Comparison of ENCODE assay signal across 11 cellular contexts in the genomic region with DNA sequence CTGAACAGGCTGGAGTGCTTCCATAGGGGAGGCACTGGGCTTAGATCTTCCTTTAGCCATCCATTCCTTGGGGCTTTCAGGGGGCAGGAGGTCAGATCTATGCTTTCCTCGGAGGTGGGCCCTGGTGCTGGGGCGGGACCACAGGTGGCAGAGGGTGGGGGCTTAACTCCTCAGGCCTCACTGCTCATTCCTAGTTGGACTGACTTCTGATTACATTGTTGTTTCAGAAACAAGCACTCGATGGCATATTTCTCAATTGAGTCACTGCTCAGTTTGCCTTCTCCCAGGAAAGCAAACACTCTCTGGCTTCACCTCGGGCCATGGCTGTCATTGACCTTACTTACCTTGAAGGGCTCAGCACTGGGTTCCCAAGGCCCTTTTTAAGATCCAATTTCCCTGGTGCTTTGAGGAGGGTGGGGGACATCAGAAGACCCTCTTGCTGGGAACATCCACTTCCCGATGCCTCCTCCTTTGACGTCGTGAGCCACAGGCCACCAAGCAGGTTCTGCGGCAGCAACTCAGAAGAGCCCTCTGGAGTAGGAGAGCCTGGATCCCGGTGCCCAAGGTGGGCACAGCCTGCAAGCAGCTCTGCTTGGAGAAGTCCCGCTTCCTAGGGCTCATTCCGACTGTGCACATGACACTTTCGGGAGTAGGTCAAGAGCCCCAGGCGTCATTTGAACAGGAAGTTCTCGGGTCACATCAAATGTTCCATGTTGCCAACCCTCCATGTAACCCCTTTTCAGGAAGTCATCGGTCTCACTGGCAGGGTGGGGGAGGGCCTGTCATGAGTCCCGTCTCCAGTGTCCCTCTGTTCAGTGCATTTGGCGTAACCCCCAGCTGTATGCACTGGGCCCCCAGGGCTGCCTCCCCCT. TPM values are rescaled to one million over a fixed set of nuclear protein-coding genes. Genes with fewer than 3 reads are reported as not detected.
DNase-seq lines count a peak whose midpoint lies in the region; ATAC-seq, FAIRE-seq and TF ChIP-seq lines count a peak whose summit lies in the region.
"Had no signal": no experiment of that assay in that cellular context is flagged by ENCODE, and none has a peak within 500 bp of the region (broad histone marks: within the 10 kb centered on the region; RNA-seq: fewer than 3 reads in every experiment).

No MANE protein-coding gene starts in this region.

- 38% methylated on average over 17 of the region's 17 CpGs for WGBS in HepG2 (ENCODE audit: low lambda C conversion rate)

- peak overlapping the region; percentile 56 for H3K4me2 ChIP-seq in HepG2 (ENCODE audit: low read depth, low read length)

- TF ChIP-seq EP300 in HepG2 (IDR thresholded peaks at IDR 0.05; ENCODE audit: low read depth in 2 of 2, low read length in 2 of 2), result peak in 1 of 2 experiments; percentile 83; a peak in 2 of 4 replicates
- peak; percentile 74; the same call in 1 of the 2 replicates for TF ChIP-seq EP300 in HepG2 (CRISPR knock-in tag; IDR thresholded peaks at IDR 0.05; ENCODE audit: borderline replicate concordance)

- peak overlapping the region; percentile 25; the same call in 1 of the 2 replicates for H3K9ac ChIP-seq in HepG2 (ENCODE audit: insufficient read depth, low read depth, low read length)

- peak overlapping the region; percentile 42 for H3K27ac ChIP-seq in HepG2 (ENCODE audit: extremely low read length, insufficient read depth, low read length)

- no peaks in the 10 kb centered on the region for H3K36me3 ChIP-seq in HepG2 (replicated peaks in 1 of 2; ENCODE audit: control insufficient read depth in 1 of 2, insufficient read depth in 2 of 2, low read length in 2 of 2)

- BruUV-seq in MCF 10A (replicated peaks; lab: Mats Ljungman, UMichigan) (no TSS peak), HepG2 (replicated peaks; lab: Mats Ljungman, UMichigan) (no TSS peak)

- H3K27ac Mint-ChIP-seq in MCF 10A (ENCODE audit: low read depth, unreplicated experiment), result peak overlapping the region; percentile 28
- H3K27ac Mint-ChIP-seq: CD4-positive, CD25-positive, alpha-beta regulatory T cell had no signal

- no peaks in the 10 kb centered on the region for H3K79me2 ChIP-seq in HepG2 (ENCODE audit: insufficient read depth, low read length)

- in situ Hi-C loops in HepG2 (cut with HindIII; ENCODE audit: extremely low pct_ligation_motif_present, low pct_unique_long_range_greater_than_20kb), result no loop called here

- TF ChIP-seq RAD21 in HepG2 (CRISPR knock-in tag; IDR thresholded peaks at IDR 0.05), result no peak

- peak; percentile 92 for DNase-seq in A172 (ENCODE audit: low spot score)
- DNase-seq in HT1080 (ENCODE audit: low read depth), result peak; percentile 80
- peak; percentile 76 for DNase-seq in MCF 10A (ENCODE audit: unreplicated experiment)
- DNase-seq in HepG2 (ENCODE audit: low spot score), result peak; percentile 93
- no peak for DNase-seq in DMS79 treated with DMSO at 0.1 percent for 48 hours (lab: John Stamatoyannopoulos, UW)
- DNase-seq: CD4-positive, CD25-positive, alpha-beta regulatory T cell; NCI-H446; T-helper 9 cell had no signal

- no peaks in the 10 kb centered on the region for H4K20me1 ChIP-seq in HepG2 (ENCODE audit: insufficient read depth, low read length)

- intact Hi-C loops in MCF 10A (cut with micrococcal nuclease), result no loop called here
- intact Hi-C loops in HepG2 (cut with micrococcal nuclease; ENCODE audit: unreplicated experiment), result loop anchor here (1.0 to 5.0 kb wide), 2 partner anchors 41 to 82 kb away; partner anchors contain the start of gene SDC1

- ATAC-seq in HepG2, result peak; percentile 37
- no peak for ATAC-seq in GM19463 (IDR thresholded peaks at IDR 0.05; ENCODE audit: unreplicated experiment)
- no peak for ATAC-seq in HG02678 (IDR thresholded peaks at IDR 0.05; ENCODE audit: unreplicated experiment)
- no peak for ATAC-seq in GM19452 (IDR thresholded peaks at IDR 0.05; ENCODE audit: unreplicated experiment)

- FAIRE-seq in HepG2 (lab: Jason Lieb, UNC), result peak; percentile 87

- no peaks in the 10 kb centered on the region for H3K27me3 Mint-ChIP-seq in MCF 10A (ENCODE audit: insufficient read depth, unreplicated experiment)
- H3K27me3 Mint-ChIP-seq: CD4-positive, CD25-positive, alpha-beta regulatory T cell had no signal

- peak overlapping the region in 1 of 3 experiments; percentile 20; a peak in 1 of 6 replicates for H3K4me3 ChIP-seq in HepG2 (replicated peaks in 1 of 3; ENCODE audit: insufficient read depth in 1 of 3, low read depth in 2 of 3, low read length in 3 of 3)

- CTCF ChIA-PET in MCF 10A (lab: Yijun Ruan, JAX), result interaction anchor here (0.6 to 1.9 kb wide), 8 partner anchors 30 to 626 kb away, joined by 4 to 15 read pairs (median 4); partner anchors contain the start of gene SDC1
- CTCF ChIA-PET in HepG2 (lab: Yijun Ruan, JAX; ENCODE audit: low intra/inter-chr PET ratio, low total read pairs), result no interaction called here

- H2AFZ ChIP-seq in HepG2 (ENCODE audit: low read length), result no peak overlapping the region

- H3K36me3 Mint-ChIP-seq in MCF 10A (ENCODE audit: insufficient read depth, unreplicated experiment), result no peaks in the 10 kb centered on the region
- H3K36me3 Mint-ChIP-seq: CD4-positive, CD25-positive, alpha-beta regulatory T cell had no signal

- no peak overlapping the region for H3K4me3 Mint-ChIP-seq in MCF 10A (ENCODE audit: unreplicated experiment)
- H3K4me3 Mint-ChIP-seq: CD4-positive, CD25-positive, alpha-beta regulatory T cell had no signal

- peaks cover 96% of the 10 kb centered on the region for H3K4me1 ChIP-seq in HepG2 (ENCODE audit: insufficient read depth, low read length)

- H3K27me3 ChIP-seq in HepG2 (ENCODE audit: control insufficient read depth in 1 of 2, insufficient read depth in 2 of 2, low read length in 2 of 2), result no peaks in the 10 kb centered on the region

- no peaks in the 10 kb centered on the region for H3K9me3 ChIP-seq in HepG2 (ENCODE audit: low read length)

- TF ChIP-seq POLR2A in HepG2 (IDR thresholded peaks at IDR 0.05; ENCODE audit: insufficient read depth in 1 of 2, low read depth in 2 of 2, low read length in 2 of 2), result no peak

- no peaks in the 10 kb centered on the region for H3K9me3 Mint-ChIP-seq in MCF 10A (ENCODE audit: unreplicated experiment)
- H3K9me3 Mint-ChIP-seq: CD4-positive, CD25-positive, alpha-beta regulatory T cell had no signal

- POLR2A ChIA-PET in MCF 10A (lab: Yijun Ruan, JAX) (interaction anchor here (0.9 to 2.5 kb wide), 9 partner anchors 22 to 75 kb away, joined by 3 to 16 read pairs (median 5); no protein-coding TSS in a partner anchor), HepG2 (lab: Yijun Ruan, JAX) (interaction anchor here (1.0 to 6.0 kb wide), 3 partner anchors 10 to 39 kb away, joined by 3 to 73 read pairs (median 38); partner anchors contain the start of gene SDC1)

- peaks cover 28% of the 10 kb centered on the region for H3K4me1 Mint-ChIP-seq in MCF 10A (ENCODE audit: insufficient read depth, unreplicated experiment)
- H3K4me1 Mint-ChIP-seq: CD4-positive, CD25-positive, alpha-beta regulatory T cell had no signal

- TF ChIP-seq CTCF in MCF 10A (IDR thresholded peaks at IDR 0.05; ENCODE audit: unreplicated experiment) (no peak), HepG2 (CRISPR knock-in tag; IDR thresholded peaks at IDR 0.05) (no peak)

TF ChIP-seq in HepG2, 621 proteins besides CTCF, POLR2A, EP300 and RAD21 (continues in another document):
- peak; percentile 89 for TF ChIP-seq SOX5 (CRISPR knock-in tag; IDR thresholded peaks at IDR 0.05; ENCODE audit: borderline replicate concordance)

RNA-seq across cellular contexts. Expression of gene SDC1, which starts 40.6 kb away (rescaled TPM):
- total RNA-seq in A172 (2014; rRNA removed; shearing (Covaris generic)), result 241 and 257 TPM in 2 replicates
- 277 and 306 TPM in 2 replicates for total RNA-seq in HT1080 (2014; rRNA removed; shearing (Covaris generic))
- 223 and 234 TPM in 2 replicates for polyA plus RNA-seq in HT1080 (2015; cell fraction: cytosol; rRNA removed)
- 313 and 316 TPM in 2 replicates for polyA plus RNA-seq in HT1080 (2015; cell fraction: nucleus; rRNA removed)
- total RNA-seq in MCF 10A (2022), result 214 and 232 TPM in 2 replicates
- 47.5 and 119 TPM in 2 replicates for total RNA-seq in HepG2 (2016; rRNA removed; fragmentation: Illumina TruSeq; extraction: Trizol)
- 9.3 and 11.1 TPM in 2 replicates for total RNA-seq in HepG2 (2016; cell fraction: cytosol; rRNA removed; fragmentation: Illumina TruSeq; extraction: Trizol; ENCODE audit: low read depth)
- total RNA-seq in HepG2 (2016; cell fraction: insoluble cytoplasmic fraction; rRNA removed; fragmentation: Illumina TruSeq; extraction: Trizol), result 45.4 and 119 TPM in 2 replicates
- 27.4 and 30.5 TPM in 2 replicates for total RNA-seq in HepG2 (2016; cell fraction: membrane; rRNA removed; fragmentation: Illumina TruSeq; extraction: Trizol)
- 90.3 and 111 TPM in 2 replicates for total RNA-seq in HepG2 (2016; cell fraction: nucleus; rRNA removed; fragmentation: Illumina TruSeq; extraction: Trizol)
- 108 and 113 TPM in 2 replicates for polyA plus RNA-seq in HepG2 (2011; rRNA removed)
- 78.7 and 130 TPM in 2 replicates for polyA plus RNA-seq in HepG2 (2011; cell fraction: cytosol; rRNA removed)
- 66.7 and 76.2 TPM in 2 replicates for polyA plus RNA-seq in HepG2 (2011; cell fraction: nucleus; rRNA removed)
- 44.8 and 48.6 TPM in 2 replicates for polyA plus RNA-seq in HepG2 (2012)
- 8.7 TPM in 2 replicates for polyA plus RNA-seq in HepG2 (2016; cell fraction: cytosol; fragmentation: Illumina TruSeq; extraction: Trizol; ENCODE audit: low read depth)
- 49.7 and 54.3 TPM in 2 replicates for polyA plus RNA-seq in HepG2 (2016; cell fraction: insoluble cytoplasmic fraction; fragmentation: Illumina TruSeq; extraction: Trizol; ENCODE audit: low read depth)
- polyA plus RNA-seq in HepG2 (2016; cell fraction: membrane; fragmentation: Illumina TruSeq; extraction: Trizol; ENCODE audit: low read depth), result 17.8 and 18.0 TPM in 2 replicates
- 156 and 173 TPM in 2 replicates for polyA plus RNA-seq in HepG2 (2016; cell fraction: nucleus; fragmentation: Illumina TruSeq; extraction: Trizol; ENCODE audit: insufficient read depth, low read depth)
- 13.0 and 159 TPM in 2 replicates for polyA minus RNA-seq in HepG2 (2011; rRNA and poly(A)+ RNA removed; ENCODE audit: low replicate concordance)
- polyA minus RNA-seq in HepG2 (2011; cell fraction: cytosol; rRNA and poly(A)+ RNA removed), result 69.2 and 73.2 TPM in 2 replicates
- polyA minus RNA-seq in HepG2 (2011; cell fraction: nucleus; rRNA and poly(A)+ RNA removed), result 14.8 and 16.3 TPM in 2 replicates
- total RNA-seq: CD4-positive, CD25-positive, alpha-beta regulatory T cell had no signal
- polyA plus RNA-seq: CD4-positive, CD25-positive, alpha-beta regulatory T cell had no signal
